8 cellular contexts compared by ENCODE assay signal in the genomic region with DNA sequence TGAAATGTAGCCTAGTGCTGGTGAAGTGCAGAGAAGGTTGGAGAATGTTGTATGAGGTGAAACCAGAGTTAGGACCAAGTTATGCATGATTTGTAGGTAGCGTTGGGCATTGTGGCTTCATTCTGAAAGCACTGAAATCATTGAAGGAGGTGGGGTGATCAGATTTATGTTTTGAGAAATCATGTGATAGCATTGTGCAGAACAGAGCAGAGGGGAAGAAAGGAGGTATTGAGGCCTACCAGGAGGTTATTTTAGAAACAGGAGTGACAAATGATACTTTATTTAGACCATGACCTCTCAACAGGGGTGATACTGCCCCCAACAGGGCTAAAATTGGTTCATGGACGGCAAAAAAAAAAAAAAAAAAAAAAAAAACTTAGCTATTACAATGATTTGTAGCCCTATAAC. TPM values are rescaled to one million over a fixed set of nuclear protein-coding genes. Genes with fewer than 3 reads are reported as not detected.
DNase-seq lines count a peak whose midpoint lies in the region; ATAC-seq and TF ChIP-seq lines count a peak whose summit lies in the region.
"Had no signal": no experiment of that assay in that cellular context is flagged by ENCODE, and none has a peak within 500 bp of the region (broad histone marks: within the 10 kb centered on the region; RNA-seq: fewer than 3 reads in every experiment).

No MANE protein-coding gene starts in this region.

- H4K8ac ChIP-seq in mesendoderm (ENCODE audit: low read depth, low read length), result no peak overlapping the region

- H3K23ac ChIP-seq in mesendoderm (ENCODE audit: low read length), result no peak overlapping the region

- no TSS peak for BruUV-seq in Calu3 (replicated peaks; lab: Mats Ljungman, UMichigan)

- no peak overlapping the region for H3K27ac ChIP-seq in Karpas-422 (ENCODE audit: low read length)
- H3K27ac ChIP-seq in mesendoderm (ENCODE audit: low read depth, low read length), result no peak overlapping the region

- H2BK15ac ChIP-seq in mesendoderm (replicated peaks; ENCODE audit: low read depth), result no peak overlapping the region

- no peak overlapping the region for H2BK5ac ChIP-seq in mesendoderm (ENCODE audit: low read length)

- no peaks in the 10 kb centered on the region for H3K36me3 ChIP-seq in Karpas-422 (ENCODE audit: insufficient read depth, low read length)
- no peaks in the 10 kb centered on the region for H3K36me3 ChIP-seq in mesendoderm (ENCODE audit: control insufficient read depth, insufficient read depth, low read length)

- H4K20me1 ChIP-seq in Karpas-422 (ENCODE audit: insufficient read depth, low read depth, low read length), result no peaks in the 10 kb centered on the region

- intact Hi-C loops in Calu3 (cut with micrococcal nuclease; ENCODE audit: unreplicated experiment), result no loop called here

- no peak overlapping the region for H3K4me3 Mint-ChIP-seq in Calu3 (ENCODE audit: low read depth, unreplicated experiment)

- no peaks in the 10 kb centered on the region for H3K27me3 ChIP-seq in Karpas-422 (ENCODE audit: low read length)
- H3K27me3 ChIP-seq in mesendoderm (ENCODE audit: insufficient read depth, low read length, poor library complexity), result no peaks in the 10 kb centered on the region

- no peaks in the 10 kb centered on the region for H3K9me2 ChIP-seq in Karpas-422 (replicated peaks; ENCODE audit: insufficient read depth, low read length)

- H3K4me1 Mint-ChIP-seq in Calu3 (ENCODE audit: low read depth, unreplicated experiment), result no peaks in the 10 kb centered on the region

- no peak overlapping the region for H2BK120ac ChIP-seq in mesendoderm (ENCODE audit: low read depth, low read length)

- H3K4me2 ChIP-seq in Karpas-422 (ENCODE audit: low read depth, low read length, poor library complexity, severe bottlenecking) (no peak overlapping the region), mesendoderm (ENCODE audit: low read length) (no peak overlapping the region)

- no peak overlapping the region for H3K4ac ChIP-seq in mesendoderm (ENCODE audit: low read depth, low read length)

- H3K9me3 ChIP-seq in Karpas-422 (ENCODE audit: low read length), result no peaks in the 10 kb centered on the region

- no CpG with 5 or more reads among the region's 2 CpGs for WGBS in mesendoderm (ENCODE audit: extremely low coverage, insufficient coverage, low lambda C conversion rate)

- no peaks in the 10 kb centered on the region for H3K36me3 Mint-ChIP-seq in Calu3 (ENCODE audit: insufficient read depth, unreplicated experiment)

- ATAC-seq in GM18511 (IDR thresholded peaks at IDR 0.05; ENCODE audit: unreplicated experiment), result peak; percentile 82
- ATAC-seq in GM21786 (IDR thresholded peaks at IDR 0.05; ENCODE audit: unreplicated experiment), result peak; percentile 86
- ATAC-seq in HG03457 (IDR thresholded peaks at IDR 0.05; ENCODE audit: unreplicated experiment), result no peak

- no peak overlapping the region for H3K56ac ChIP-seq in mesendoderm (ENCODE audit: low read length)

- DNase-seq in Karpas-422 (peak; percentile 68), mesendoderm (peak; percentile 31), CD1c-positive myeloid dendritic cell (ENCODE audit: extremely low spot score) (no peak), Calu3 (no peak)
- DNase-seq: Kasumi-1 had no signal

- no peak overlapping the region for H4K5ac ChIP-seq in mesendoderm (ENCODE audit: low read length)

- no peak overlapping the region for H3K4me3 ChIP-seq in Karpas-422 (ENCODE audit: low read length)
- no peak overlapping the region for H3K4me3 ChIP-seq in mesendoderm (ENCODE audit: low read length)

- no peaks in the 10 kb centered on the region for H3K9me3 Mint-ChIP-seq in Calu3 (ENCODE audit: low read depth, unreplicated experiment)

- no peaks in the 10 kb centered on the region for H3K27me3 Mint-ChIP-seq in Calu3 (ENCODE audit: unreplicated experiment)

- no peak overlapping the region for H2AFZ ChIP-seq in Karpas-422 (ENCODE audit: low read length)

- no peaks in the 10 kb centered on the region for H3K79me1 ChIP-seq in mesendoderm (ENCODE audit: low read length)

- CTCF ChIA-PET in Calu3 (lab: Charles Lee), result no interaction called here

- H2AK5ac ChIP-seq in mesendoderm (ENCODE audit: low read length), result no peak overlapping the region

- no peak overlapping the region for H3K9ac ChIP-seq in Karpas-422 (ENCODE audit: low read length)
- no peak overlapping the region for H3K9ac ChIP-seq in mesendoderm (ENCODE audit: low read length)

- TF ChIP-seq CTCF in Calu3 (IDR thresholded peaks at IDR 0.05; ENCODE audit: unreplicated experiment), result no peak

- H3K4me1 ChIP-seq in Karpas-422 (ENCODE audit: low read length) (peaks cover 11% of the 10 kb centered on the region), mesendoderm (ENCODE audit: control insufficient read depth, low read depth, low read length) (no peaks in the 10 kb centered on the region)

- no peak overlapping the region for H3K27ac Mint-ChIP-seq in Calu3 (ENCODE audit: unreplicated experiment)

- no peak overlapping the region for H3K18ac ChIP-seq in mesendoderm (ENCODE audit: low read length)

- H3K79me2 ChIP-seq in Karpas-422 (ENCODE audit: low read length) (no peaks in the 10 kb centered on the region), mesendoderm (ENCODE audit: control insufficient read depth, insufficient read depth, low read length) (no peaks in the 10 kb centered on the region)

RNA-seq across cellular contexts. Expression of gene HMGN3, which starts 15.6 kb away (rescaled TPM):
- 125 and 148 TPM in 2 replicates for total RNA-seq in Karpas-422 (2014; rRNA removed; shearing (Covaris generic); ENCODE audit: low replicate concordance)
- 229 TPM for polyA plus RNA-seq in mesendoderm (2013, experiment 1 of 2)
- 228 TPM for polyA plus RNA-seq in mesendoderm (2013, experiment 2 of 2)
- total RNA-seq in Calu3 (2022), result 89.2 and 104 TPM in 2 replicates

Comparison
In these comparisons a context has a peak if more than half of its experiments do, and no peak if none do; other contexts are left out.
1. DNase-seq: peak in Karpas-422 (single experiment) and mesendoderm (single experiment); none in CD1c-positive myeloid dendritic cell (single experiment) and Calu3 (single experiment).